ENCODE assay signal across 1 cellular context in genomic region chr10:43774234-43774769, GRCh38.
TF ChIP-seq lines count a peak whose summit lies in the region.

No MANE protein-coding gene starts in this region.

TF ChIP-seq in HepG2, 621 proteins besides CTCF, POLR2A, EP300 and RAD21 (continued from another document):
- TF ChIP-seq, protein P1, sequence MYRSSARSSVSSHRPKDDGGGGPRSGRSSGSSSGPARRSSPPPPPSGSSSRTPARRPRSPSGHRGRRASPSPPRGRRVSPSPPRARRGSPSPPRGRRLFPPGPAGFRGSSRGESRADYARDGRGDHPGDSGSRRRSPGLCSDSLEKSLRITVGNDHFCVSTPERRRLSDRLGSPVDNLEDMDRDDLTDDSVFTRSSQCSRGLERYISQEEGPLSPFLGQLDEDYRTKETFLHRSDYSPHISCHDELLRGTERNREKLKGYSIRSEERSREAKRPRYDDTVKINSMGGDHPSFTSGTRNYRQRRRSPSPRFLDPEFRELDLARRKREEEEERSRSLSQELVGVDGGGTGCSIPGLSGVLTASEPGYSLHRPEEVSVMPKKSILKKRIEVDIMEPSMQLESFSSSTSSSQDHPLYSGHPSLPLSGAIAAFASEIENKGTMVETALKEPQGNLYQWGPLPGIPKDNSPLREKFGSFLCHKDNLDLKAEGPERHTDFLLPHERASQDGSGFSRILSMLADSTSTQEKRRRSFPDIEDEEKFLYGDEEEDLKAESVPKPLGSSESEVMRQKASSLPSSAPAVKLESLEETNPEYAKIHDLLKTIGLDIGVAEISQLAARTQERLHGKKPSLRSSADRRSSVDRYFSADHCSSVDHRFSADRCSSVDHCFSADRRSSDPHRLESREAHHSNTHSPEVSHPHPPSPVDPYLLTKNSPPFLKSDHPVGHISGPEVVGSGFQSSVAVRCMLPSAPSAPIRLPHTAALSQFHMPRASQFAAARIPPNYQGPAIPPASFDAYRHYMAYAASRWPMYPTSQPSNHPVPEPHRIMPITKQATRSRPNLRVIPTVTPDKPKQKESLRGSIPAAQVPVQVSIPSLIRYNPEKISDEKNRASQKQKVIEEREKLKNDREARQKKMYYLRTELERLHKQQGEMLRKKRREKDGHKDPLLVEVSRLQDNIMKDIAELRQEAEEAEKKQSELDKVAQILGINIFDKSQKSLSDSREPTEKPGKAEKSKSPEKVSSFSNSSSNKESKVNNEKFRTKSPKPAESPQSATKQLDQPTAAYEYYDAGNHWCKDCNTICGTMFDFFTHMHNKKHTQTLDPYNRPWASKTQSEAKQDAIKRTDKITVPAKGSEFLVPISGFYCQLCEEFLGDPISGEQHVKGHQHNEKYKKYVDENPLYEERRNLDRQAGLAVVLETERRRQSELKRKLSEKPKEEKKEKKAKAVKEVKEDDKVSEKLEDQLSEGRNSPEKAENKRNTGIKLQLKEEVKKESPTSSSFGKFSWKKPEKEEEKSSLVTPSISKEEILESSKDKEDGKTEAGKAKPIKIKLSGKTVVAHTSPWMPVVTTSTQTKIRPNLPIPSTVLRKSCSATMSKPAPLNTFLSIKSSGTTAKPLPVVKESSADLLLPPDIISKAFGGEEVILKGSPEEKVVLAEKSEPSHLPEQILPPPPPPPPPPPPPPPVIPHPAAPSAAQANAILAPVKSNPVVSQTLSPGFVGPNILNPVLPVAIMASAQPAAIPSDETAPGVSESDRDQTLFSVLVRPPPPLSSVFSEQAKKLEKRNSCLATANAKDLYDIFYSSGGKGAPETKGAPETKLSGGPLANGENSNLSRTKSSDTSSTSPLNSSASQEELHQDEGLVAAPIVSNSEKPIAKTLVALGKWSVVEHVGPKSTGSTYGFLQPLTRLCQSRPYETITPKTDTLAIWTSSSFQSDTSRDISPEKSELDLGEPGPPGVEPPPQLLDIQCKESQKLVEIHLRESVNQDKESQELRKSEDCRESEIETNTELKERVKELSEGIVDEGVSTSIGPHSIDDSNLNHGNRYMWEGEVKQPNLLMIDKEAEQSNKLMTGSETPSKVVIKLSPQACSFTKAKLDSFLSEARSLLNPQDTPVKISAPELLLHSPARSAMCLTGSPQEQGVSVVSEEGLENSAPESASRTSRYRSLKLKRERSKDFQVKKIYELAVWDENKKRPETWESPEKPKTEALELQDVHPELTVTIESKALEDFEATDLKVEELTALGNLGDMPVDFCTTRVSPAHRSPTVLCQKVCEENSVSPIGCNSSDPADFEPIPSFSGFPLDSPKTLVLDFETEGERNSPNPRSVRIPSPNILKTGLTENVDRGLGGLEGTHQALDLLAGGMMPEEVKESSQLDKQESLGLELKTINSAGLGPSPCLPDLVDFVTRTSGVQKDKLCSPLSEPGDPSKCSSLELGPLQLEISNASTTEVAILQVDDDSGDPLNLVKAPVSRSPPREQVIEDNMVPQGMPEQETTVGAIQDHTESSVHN (CRISPR knock-in tag; IDR thresholded peaks at IDR 0.05) = no peak
